In genomic region chr18:68583685-68584084, GRCh38 we compare ENCODE assay signal across 24 cellular contexts.
"Had no signal": no experiment of that assay in that cellular context is flagged by ENCODE, and none has a peak within 500 bp of the region (broad histone marks: within the 10 kb centered on the region; RNA-seq: fewer than 3 reads in every experiment).

No MANE protein-coding gene starts in this region.

- H3K36me3 ChIP-seq: esophagus muscularis mucosa, gastroesophageal sphincter, heart right ventricle, left lung, lower lobe of right lung had no signal

- DNase-seq: dermis blood vessel endothelial cell; dorsolateral prefrontal cortex; effector CD4-positive, alpha-beta T cell; effector memory CD4-positive, alpha-beta T cell; foreskin keratinocyte; head of caudate nucleus; heart right ventricle; hippocampal formation; left cardiac atrium; left lung; left ventricle myocardium superior; lower lobe of right lung; mesenchymal stem cell; mucosa of descending colon; naive B cell had no signal

- H3K9me3 ChIP-seq: esophagus muscularis mucosa, gastroesophageal sphincter, heart right ventricle, left lung, lower lobe of right lung, mucosa of descending colon had no signal

- FAIRE-seq: colon, endothelial cell of umbilical vein, frontal cortex, islet of Langerhans, keratinocyte had no signal

- H3K4me1 ChIP-seq: esophagus muscularis mucosa, foreskin keratinocyte, gastroesophageal sphincter, heart right ventricle, left lung, lower lobe of right lung had no signal

- H3K36me3 Mint-ChIP-seq: mesothelial cell of epicardium, naive B cell had no signal

- H3K27ac ChIP-seq: coronary artery, dorsolateral prefrontal cortex, esophagus muscularis mucosa, foreskin keratinocyte, gastroesophageal sphincter, heart right ventricle, left lung, lower lobe of right lung had no signal

- H3K9me3 Mint-ChIP-seq: mesothelial cell of epicardium, naive B cell had no signal

- H3K27ac Mint-ChIP-seq: mesothelial cell of epicardium, naive B cell had no signal

- H3K4me3 Mint-ChIP-seq: mesothelial cell of epicardium, naive B cell had no signal

- H3K27me3 ChIP-seq: dorsolateral prefrontal cortex, esophagus muscularis mucosa, foreskin keratinocyte, gastroesophageal sphincter, heart right ventricle, left lung had no signal

- H3K4me1 Mint-ChIP-seq: mesothelial cell of epicardium, naive B cell had no signal

- H3K4me3 ChIP-seq: coronary artery, dorsolateral prefrontal cortex, esophagus muscularis mucosa, gastroesophageal sphincter, heart right ventricle, left lung, lower lobe of right lung, mucosa of descending colon had no signal
